In genomic region chr20:36472656-36473071, GRCh38 we compare ENCODE assay signal across 8 cellular contexts.
DNase-seq lines count a peak whose midpoint lies in the region; ATAC-seq and TF ChIP-seq lines count a peak whose summit lies in the region.

No MANE protein-coding gene starts in this region.

- DNase-seq in CD14-positive monocyte (ENCODE audit: low spot score): no peak
- no peak for DNase-seq in left lobe of liver (ENCODE audit: low spot score)
- no peak for DNase-seq in Kasumi-1 (lab: John Stamatoyannopoulos, UW)
- no peak for DNase-seq in cerebellum (ENCODE audit: low spot score)

- H3K36me3 Mint-ChIP-seq in CD14-positive monocyte: peaks cover 11 to 22% of the 10 kb centered on the region in 2 donors
- peaks cover 6% of the 10 kb centered on the region for H3K36me3 Mint-ChIP-seq in IgD-negative memory B cell
- peaks cover 2% of the 10 kb centered on the region for H3K36me3 Mint-ChIP-seq in activated naive CD8-positive, alpha-beta T cell

- H3K27me3 Mint-ChIP-seq in CD14-positive monocyte (ENCODE audit: low read depth in 3 of 3) (peaks cover 0 to 1% (median 0%) of the 10 kb centered on the region in 3 donors), IgD-negative memory B cell (no peaks in the 10 kb centered on the region)
- H3K27me3 Mint-ChIP-seq in activated naive CD8-positive, alpha-beta T cell: no peaks in the 10 kb centered on the region

- ATAC-seq in left lobe of liver (peak; percentile 43), HG03095 (IDR thresholded peaks at IDR 0.05; ENCODE audit: unreplicated experiment) (no peak)

- no peaks in the 10 kb centered on the region for H3K36me3 ChIP-seq in thymus (ENCODE audit: control insufficient read depth, insufficient read depth)

- intact Hi-C loops in CD14-positive monocyte (cut with micrococcal nuclease): no loop called here

- H3K9me3 Mint-ChIP-seq in CD14-positive monocyte (no peaks in the 10 kb centered on the region), IgD-negative memory B cell (no peaks in the 10 kb centered on the region)
- H3K9me3 Mint-ChIP-seq in activated naive CD8-positive, alpha-beta T cell (ENCODE audit: low read depth): no peaks in the 10 kb centered on the region

- peak overlapping the region; percentile 82 for H3K27ac ChIP-seq in thymus (ENCODE audit: low read depth)

- peaks cover 13% of the 10 kb centered on the region for H3K4me1 ChIP-seq in thymus (ENCODE audit: control insufficient read depth, insufficient read depth, low read length)

- H3K4me1 Mint-ChIP-seq in CD14-positive monocyte (peaks cover 25% of the 10 kb centered on the region), IgD-negative memory B cell (peaks cover 39 to 43% (median 41%) of the 10 kb centered on the region in 3 donors)
- peaks cover 49% of the 10 kb centered on the region for H3K4me1 Mint-ChIP-seq in activated naive CD8-positive, alpha-beta T cell (ENCODE audit: low read depth)

- H3K27me3 ChIP-seq in thymus (ENCODE audit: control insufficient read depth, insufficient read depth): no peaks in the 10 kb centered on the region

- H3K4me3 Mint-ChIP-seq in CD14-positive monocyte (peak overlapping the region; percentile 71 to 85), IgD-negative memory B cell (peak overlapping the region; percentile 71 to 93 (median 85))
- H3K4me3 Mint-ChIP-seq in activated naive CD8-positive, alpha-beta T cell: peak overlapping the region; percentile 74

- WGBS in thymus: 22% methylated on average over 5 of the region's 5 CpGs

- H3K27ac Mint-ChIP-seq in CD14-positive monocyte (peak overlapping the region; percentile 85 to 92 (median 88)), IgD-negative memory B cell (peak overlapping the region; percentile 90 to 98 (median 93))
- peak overlapping the region; percentile 81 for H3K27ac Mint-ChIP-seq in activated naive CD8-positive, alpha-beta T cell

- TF ChIP-seq CTCF in CD14-positive monocyte (IDR thresholded peaks at IDR 0.05): no peak

- no peaks in the 10 kb centered on the region for H3K9me3 ChIP-seq in thymus (ENCODE audit: control insufficient read depth)

- peak overlapping the region; percentile 8 for H3K4me3 ChIP-seq in thymus (ENCODE audit: low read length)
